In the genomic region with DNA sequence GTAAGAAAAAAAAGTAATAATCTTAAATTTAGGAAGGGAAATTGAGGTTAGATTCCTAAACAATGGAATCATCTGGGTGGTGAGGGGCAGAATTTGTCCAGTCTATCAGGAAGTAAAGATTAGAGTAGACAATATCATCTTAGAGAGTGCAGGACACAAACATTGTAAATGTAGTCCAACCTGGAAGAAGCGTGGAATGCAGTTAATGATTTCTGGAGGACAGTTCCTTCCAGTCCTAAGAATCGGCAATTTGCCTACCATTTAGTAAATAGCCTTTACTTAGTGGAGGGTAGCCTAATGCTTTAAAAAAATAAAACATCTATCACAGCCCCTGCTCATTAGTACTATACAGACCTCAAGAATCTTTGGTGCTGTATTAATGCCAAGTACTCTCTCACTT, we compare ENCODE assay signal across 33 cellular contexts.
"Had no signal": no experiment of that assay in that cellular context is flagged by ENCODE, and none has a peak within 500 bp of the region (broad histone marks: within the 10 kb centered on the region; RNA-seq: fewer than 3 reads in every experiment).

No MANE protein-coding gene starts in this region.

- DNase-seq: activated CD4-positive, alpha-beta T cell treated with anti-CD3 and anti-CD28 coated beads for 48 hours; activated CD4-positive, alpha-beta T cell treated with anti-CD3 and anti-CD28 coated beads, Interleukin-2, amount 50 U/mL, for 4 hours; activated CD4-positive, CD25-positive, alpha-beta regulatory T cell treated with anti-CD3 and anti-CD28 coated beads, Interleukin-2, amount 50 U/mL, for 72 hours; activated CD8-positive, alpha-beta memory T cell treated with anti-CD3 and anti-CD28 coated beads, Interleukin-2, amount 50 U/mL, for 48 hours; activated CD8-positive, alpha-beta T cell treated with anti-CD3 and anti-CD28 coated beads, Interleukin-2, amount 10 ng/mL, durations not matched to agents 7 days and 5 days; activated effector memory CD4-positive, alpha-beta T cell treated with Interleukin-2 at 50 U/mL for 16 hours; activated naive CD4-positive, alpha-beta T cell treated with Interleukin-2 at 50 U/mL for 16 hours; activated naive CD8-positive, alpha-beta T cell treated with anti-CD3 and anti-CD28 coated beads, Interleukin-2, amount 50 U/mL, for 24 hours; activated T-cell treated with anti-CD3 and anti-CD28 coated beads, Interleukin-2, amount 50 U/mL, for 1 hour; amniotic stem cell; brain microvascular endothelial cell; cerebellar nuclear complex; MG63; MV-4-11; NCI-H1092 treated with DMSO at 0.1 percent for 48 hours; NCI-H1417 treated with DMSO at 0.1 percent for 48 hours; NCI-H1694; NCI-H2029; NCI-H2107; NCI-H2171 treated with DMSO at 0.1 percent for 48 hours; NCI-H345; NCI-H510A; NCI-H526 treated with DMSO at 0.1 percent for 48 hours; NCI-H82; SIG-M5; T-cell; T-helper 2 cell had no signal

- H3K9ac ChIP-seq: KMS-11 had no signal

- H3K9me3 Mint-ChIP-seq: activated naive CD4-positive, alpha-beta T cell treated with anti-CD3 and anti-CD28 coated beads, Interleukin-2, amount 50 U/mL, for 72 hours; activated naive CD8-positive, alpha-beta T cell treated with anti-CD3 and anti-CD28 coated beads, Interleukin-2, amount 50 U/mL, for 24 hours; activated T-helper 1 cell treated with anti-CD3 and anti-CD28 coated beads, Interleukin-12 subunit alpha, Interleukin-12 subunit beta, Interleukin-2, Interleukin-4 antibody, amounts not matched to agents 30 ng/mL and 10 ng/mL and 1 ng/mL, durations not matched to agents 14 hours and 24 hours and 36 hours; T-cell; WTC11 had no signal

- H3K36me3 Mint-ChIP-seq: activated naive CD4-positive, alpha-beta T cell treated with anti-CD3 and anti-CD28 coated beads, Interleukin-2, amount 50 U/mL, for 72 hours; T-cell; WTC11 had no signal

- H3K9me3 ChIP-seq: ascending aorta, MG63 had no signal

- H3K27me3 ChIP-seq: ascending aorta, brain microvascular endothelial cell, cardiac muscle cell, MG63 had no signal

- H3K36me3 ChIP-seq: ascending aorta, brain microvascular endothelial cell, cardiac muscle cell, MG63 had no signal

- H3K4me1 Mint-ChIP-seq: activated naive CD8-positive, alpha-beta T cell treated with anti-CD3 and anti-CD28 coated beads, Interleukin-2, amount 50 U/mL, for 24 hours; T-cell had no signal

- H3K4me2 ChIP-seq: KMS-11 had no signal

- H3K27ac Mint-ChIP-seq: activated CD8-positive, alpha-beta T cell treated with anti-CD3 and anti-CD28 coated beads, Interleukin-2, amount 10 ng/mL, durations not matched to agents 7 days and 5 days; activated naive CD4-positive, alpha-beta T cell treated with anti-CD3 and anti-CD28 coated beads, Interleukin-2, amount 50 U/mL, for 72 hours; activated naive CD8-positive, alpha-beta T cell treated with anti-CD3 and anti-CD28 coated beads, Interleukin-2, amount 50 U/mL, for 24 hours; activated T-helper 1 cell treated with anti-CD3 and anti-CD28 coated beads, Interleukin-12 subunit alpha, Interleukin-12 subunit beta, Interleukin-2, Interleukin-4 antibody, amounts not matched to agents 30 ng/mL and 10 ng/mL and 1 ng/mL, durations not matched to agents 14 hours and 24 hours and 36 hours; T-cell; WTC11 had no signal

- H3K4me3 Mint-ChIP-seq: activated CD8-positive, alpha-beta T cell treated with anti-CD3 and anti-CD28 coated beads, Interleukin-2, amount 10 ng/mL, durations not matched to agents 7 days and 5 days; activated naive CD8-positive, alpha-beta T cell treated with anti-CD3 and anti-CD28 coated beads, Interleukin-2, amount 50 U/mL, for 24 hours; activated T-helper 1 cell treated with anti-CD3 and anti-CD28 coated beads, Interleukin-12 subunit alpha, Interleukin-12 subunit beta, Interleukin-2, Interleukin-4 antibody, amounts not matched to agents 30 ng/mL and 10 ng/mL and 1 ng/mL, durations not matched to agents 14 hours and 24 hours and 36 hours; T-cell; WTC11 had no signal

- H3K27ac ChIP-seq: ascending aorta, brain microvascular endothelial cell, cardiac muscle cell, KMS-11 had no signal

- H3K4me3 ChIP-seq: ascending aorta, cardiac muscle cell, MG63 had no signal
